ENCODE assay signal across 19 cellular contexts in genomic region chr10:114256822-114257221, GRCh38. TPM values are rescaled to one million over a fixed set of nuclear protein-coding genes. Genes with fewer than 3 reads are reported as not detected.
DNase-seq lines count a peak whose midpoint lies in the region; ATAC-seq and TF ChIP-seq lines count a peak whose summit lies in the region.
"Had no signal": no experiment of that assay in that cellular context is flagged by ENCODE, and none has a peak within 500 bp of the region (broad histone marks: within the 10 kb centered on the region; RNA-seq: fewer than 3 reads in every experiment).

No MANE protein-coding gene starts in this region.

- no peak overlapping the region for H2BK5ac ChIP-seq in mesendoderm (ENCODE audit: low read length)

- DNase-seq in EH (ENCODE audit: low read depth) (peak; percentile 39), LoVo (ENCODE audit: low spot score) (peak; percentile 24), fibroblast of pulmonary artery (ENCODE audit: low read depth) (peak; percentile 16), smooth muscle cell (lab: John Stamatoyannopoulos, UW; ENCODE audit: unreplicated experiment) (no peak), NCI-H2029 (lab: John Stamatoyannopoulos, UW) (no peak), GM23338 (ENCODE audit: low spot score) (no peak), mesendoderm (no peak)
- DNase-seq: Karpas-422; MM.1S; NCI-H1092; NCI-H146; NCI-H2081; NCI-H510A; NCI-H748 treated with DMSO at 0.1 percent for 48 hours; NK-92 treated with Interleukin-12 subunit alpha and Interleukin-12 subunit beta, amount 100 ng/mL, for 24 hours; SIG-M5 had no signal

- H2AFZ ChIP-seq in smooth muscle cell (ENCODE audit: low read depth) (no peak overlapping the region), GM23338 (no peak overlapping the region)

- no peaks in the 10 kb centered on the region for H3K79me1 ChIP-seq in mesendoderm (ENCODE audit: low read length)

- H3K9me3 Mint-ChIP-seq in GM23338 = peaks cover 21% of the 10 kb centered on the region
- H3K9me3 Mint-ChIP-seq: IgD-negative memory B cell had no signal

- H3K56ac ChIP-seq in mesendoderm (ENCODE audit: low read length) = no peak overlapping the region

- H3K9ac ChIP-seq in smooth muscle cell (ENCODE audit: low read depth) (no peak overlapping the region), mesendoderm (ENCODE audit: low read length) (no peak overlapping the region)

- H3K4ac ChIP-seq in mesendoderm (ENCODE audit: low read depth, low read length) = no peak overlapping the region

- peaks cover 10% of the 10 kb centered on the region for H3K4me1 ChIP-seq in smooth muscle cell (ENCODE audit: low read depth)
- peaks cover 6% of the 10 kb centered on the region; the same call in 1 of the 2 replicates for H3K4me1 ChIP-seq in GM23338 (ENCODE audit: insufficient read depth)
- H3K4me1 ChIP-seq in mesendoderm (ENCODE audit: control insufficient read depth, low read depth, low read length) = no peaks in the 10 kb centered on the region

- H3K27ac Mint-ChIP-seq in GM23338 = no peak overlapping the region

- no peak overlapping the region for H2AK5ac ChIP-seq in mesendoderm (ENCODE audit: low read length)

- H3F3A ChIP-seq in smooth muscle cell (ENCODE audit: low read depth) = peaks cover 17% of the 10 kb centered on the region
- no peaks in the 10 kb centered on the region for H3F3A ChIP-seq in GM23338 (replicated peaks; ENCODE audit: low read depth)

- no peak overlapping the region for H3K4me3 Mint-ChIP-seq in GM23338
- H3K4me3 Mint-ChIP-seq: IgD-negative memory B cell had no signal

- no peaks in the 10 kb centered on the region for H3K9me3 ChIP-seq in smooth muscle cell (replicated peaks; ENCODE audit: low read depth)

- H4K8ac ChIP-seq in mesendoderm (ENCODE audit: low read depth, low read length) = no peak overlapping the region

- H3K27me3 Mint-ChIP-seq in GM23338 (ENCODE audit: insufficient read depth, low read depth, poor library complexity) = peaks cover 20% of the 10 kb centered on the region

- H4K5ac ChIP-seq in mesendoderm (ENCODE audit: low read length) = no peak overlapping the region

- ATAC-seq in GM23338 = no peak

- no peak overlapping the region for H2BK15ac ChIP-seq in mesendoderm (replicated peaks; ENCODE audit: low read depth)

- H3K79me2 ChIP-seq in smooth muscle cell (ENCODE audit: low read depth) (no peaks in the 10 kb centered on the region), GM23338 (replicated peaks; ENCODE audit: insufficient read depth) (no peaks in the 10 kb centered on the region), mesendoderm (ENCODE audit: control insufficient read depth, insufficient read depth, low read length) (no peaks in the 10 kb centered on the region)

- no peak overlapping the region for H3K4me2 ChIP-seq in smooth muscle cell
- no peak overlapping the region for H3K4me2 ChIP-seq in GM23338
- no peak overlapping the region for H3K4me2 ChIP-seq in mesendoderm (ENCODE audit: low read length)

- no peaks in the 10 kb centered on the region; the same call in 1 of the 3 replicates for H3K4me1 Mint-ChIP-seq in GM23338

- H3K36me3 ChIP-seq in smooth muscle cell (ENCODE audit: low read depth) = no peaks in the 10 kb centered on the region
- no peaks in the 10 kb centered on the region for H3K36me3 ChIP-seq in GM23338 (ENCODE audit: insufficient read depth)
- no peaks in the 10 kb centered on the region for H3K36me3 ChIP-seq in mesendoderm (ENCODE audit: control insufficient read depth, insufficient read depth, low read length)

- WGBS in smooth muscle cell (ENCODE audit: low lambda C conversion rate) = 42% methylated on average over 3 of the region's 3 CpGs
- no CpG with 5 or more reads among the region's 3 CpGs for WGBS in mesendoderm (ENCODE audit: extremely low coverage, insufficient coverage, low lambda C conversion rate)

- no peaks in the 10 kb centered on the region for H3K9me2 ChIP-seq in GM23338 (ENCODE audit: insufficient read depth)

- H3K18ac ChIP-seq in mesendoderm (ENCODE audit: low read length) = no peak overlapping the region

- H2BK120ac ChIP-seq in mesendoderm (ENCODE audit: low read depth, low read length) = no peak overlapping the region

- H3K27ac ChIP-seq in smooth muscle cell (ENCODE audit: low read depth) = peak overlapping the region; percentile 26
- no peak overlapping the region for H3K27ac ChIP-seq in GM23338 (ENCODE audit: low read depth)
- H3K27ac ChIP-seq in mesendoderm (ENCODE audit: low read depth, low read length) = no peak overlapping the region
- H3K27ac ChIP-seq: C4-2B had no signal

- peaks cover 22% of the 10 kb centered on the region for H3K36me3 Mint-ChIP-seq in GM23338 (ENCODE audit: low read depth)
- H3K36me3 Mint-ChIP-seq: IgD-negative memory B cell had no signal

- H4K20me1 ChIP-seq in smooth muscle cell (ENCODE audit: low read depth) (no peaks in the 10 kb centered on the region), GM23338 (replicated peaks; ENCODE audit: insufficient read depth) (no peaks in the 10 kb centered on the region)

- H3K4me3 ChIP-seq in fibroblast of pulmonary artery (replicated peaks; ENCODE audit: low read depth, low read length) (no peak overlapping the region), smooth muscle cell (no peak overlapping the region), GM23338 (no peak overlapping the region), mesendoderm (ENCODE audit: low read length) (no peak overlapping the region)

- no peak for TF ChIP-seq CTCF in fibroblast of pulmonary artery (IDR thresholded peaks at IDR 0.05; ENCODE audit: low read length, missing control alignments)
- TF ChIP-seq CTCF in smooth muscle cell (IDR thresholded peaks at IDR 0.05; ENCODE audit: borderline replicate concordance, insufficient read depth, poor library complexity, severe bottlenecking) = no peak
- no peak for TF ChIP-seq CTCF in GM23338 (conservative IDR thresholded peaks at IDR 0.05; ENCODE audit: low read depth in 2 of 2)

- no peaks in the 10 kb centered on the region for H3K27me3 ChIP-seq in smooth muscle cell (ENCODE audit: low read depth)
- no peaks in the 10 kb centered on the region for H3K27me3 ChIP-seq in GM23338 (ENCODE audit: insufficient read depth)
- no peaks in the 10 kb centered on the region for H3K27me3 ChIP-seq in mesendoderm (ENCODE audit: insufficient read depth, low read length, poor library complexity)

- H3K23ac ChIP-seq in mesendoderm (ENCODE audit: low read length) = no peak overlapping the region

TF ChIP-seq in GM23338, 12 proteins besides CTCF, POLR2A, EP300 and RAD21 (continues in another document):
- TF ChIP-seq, protein P1, sequence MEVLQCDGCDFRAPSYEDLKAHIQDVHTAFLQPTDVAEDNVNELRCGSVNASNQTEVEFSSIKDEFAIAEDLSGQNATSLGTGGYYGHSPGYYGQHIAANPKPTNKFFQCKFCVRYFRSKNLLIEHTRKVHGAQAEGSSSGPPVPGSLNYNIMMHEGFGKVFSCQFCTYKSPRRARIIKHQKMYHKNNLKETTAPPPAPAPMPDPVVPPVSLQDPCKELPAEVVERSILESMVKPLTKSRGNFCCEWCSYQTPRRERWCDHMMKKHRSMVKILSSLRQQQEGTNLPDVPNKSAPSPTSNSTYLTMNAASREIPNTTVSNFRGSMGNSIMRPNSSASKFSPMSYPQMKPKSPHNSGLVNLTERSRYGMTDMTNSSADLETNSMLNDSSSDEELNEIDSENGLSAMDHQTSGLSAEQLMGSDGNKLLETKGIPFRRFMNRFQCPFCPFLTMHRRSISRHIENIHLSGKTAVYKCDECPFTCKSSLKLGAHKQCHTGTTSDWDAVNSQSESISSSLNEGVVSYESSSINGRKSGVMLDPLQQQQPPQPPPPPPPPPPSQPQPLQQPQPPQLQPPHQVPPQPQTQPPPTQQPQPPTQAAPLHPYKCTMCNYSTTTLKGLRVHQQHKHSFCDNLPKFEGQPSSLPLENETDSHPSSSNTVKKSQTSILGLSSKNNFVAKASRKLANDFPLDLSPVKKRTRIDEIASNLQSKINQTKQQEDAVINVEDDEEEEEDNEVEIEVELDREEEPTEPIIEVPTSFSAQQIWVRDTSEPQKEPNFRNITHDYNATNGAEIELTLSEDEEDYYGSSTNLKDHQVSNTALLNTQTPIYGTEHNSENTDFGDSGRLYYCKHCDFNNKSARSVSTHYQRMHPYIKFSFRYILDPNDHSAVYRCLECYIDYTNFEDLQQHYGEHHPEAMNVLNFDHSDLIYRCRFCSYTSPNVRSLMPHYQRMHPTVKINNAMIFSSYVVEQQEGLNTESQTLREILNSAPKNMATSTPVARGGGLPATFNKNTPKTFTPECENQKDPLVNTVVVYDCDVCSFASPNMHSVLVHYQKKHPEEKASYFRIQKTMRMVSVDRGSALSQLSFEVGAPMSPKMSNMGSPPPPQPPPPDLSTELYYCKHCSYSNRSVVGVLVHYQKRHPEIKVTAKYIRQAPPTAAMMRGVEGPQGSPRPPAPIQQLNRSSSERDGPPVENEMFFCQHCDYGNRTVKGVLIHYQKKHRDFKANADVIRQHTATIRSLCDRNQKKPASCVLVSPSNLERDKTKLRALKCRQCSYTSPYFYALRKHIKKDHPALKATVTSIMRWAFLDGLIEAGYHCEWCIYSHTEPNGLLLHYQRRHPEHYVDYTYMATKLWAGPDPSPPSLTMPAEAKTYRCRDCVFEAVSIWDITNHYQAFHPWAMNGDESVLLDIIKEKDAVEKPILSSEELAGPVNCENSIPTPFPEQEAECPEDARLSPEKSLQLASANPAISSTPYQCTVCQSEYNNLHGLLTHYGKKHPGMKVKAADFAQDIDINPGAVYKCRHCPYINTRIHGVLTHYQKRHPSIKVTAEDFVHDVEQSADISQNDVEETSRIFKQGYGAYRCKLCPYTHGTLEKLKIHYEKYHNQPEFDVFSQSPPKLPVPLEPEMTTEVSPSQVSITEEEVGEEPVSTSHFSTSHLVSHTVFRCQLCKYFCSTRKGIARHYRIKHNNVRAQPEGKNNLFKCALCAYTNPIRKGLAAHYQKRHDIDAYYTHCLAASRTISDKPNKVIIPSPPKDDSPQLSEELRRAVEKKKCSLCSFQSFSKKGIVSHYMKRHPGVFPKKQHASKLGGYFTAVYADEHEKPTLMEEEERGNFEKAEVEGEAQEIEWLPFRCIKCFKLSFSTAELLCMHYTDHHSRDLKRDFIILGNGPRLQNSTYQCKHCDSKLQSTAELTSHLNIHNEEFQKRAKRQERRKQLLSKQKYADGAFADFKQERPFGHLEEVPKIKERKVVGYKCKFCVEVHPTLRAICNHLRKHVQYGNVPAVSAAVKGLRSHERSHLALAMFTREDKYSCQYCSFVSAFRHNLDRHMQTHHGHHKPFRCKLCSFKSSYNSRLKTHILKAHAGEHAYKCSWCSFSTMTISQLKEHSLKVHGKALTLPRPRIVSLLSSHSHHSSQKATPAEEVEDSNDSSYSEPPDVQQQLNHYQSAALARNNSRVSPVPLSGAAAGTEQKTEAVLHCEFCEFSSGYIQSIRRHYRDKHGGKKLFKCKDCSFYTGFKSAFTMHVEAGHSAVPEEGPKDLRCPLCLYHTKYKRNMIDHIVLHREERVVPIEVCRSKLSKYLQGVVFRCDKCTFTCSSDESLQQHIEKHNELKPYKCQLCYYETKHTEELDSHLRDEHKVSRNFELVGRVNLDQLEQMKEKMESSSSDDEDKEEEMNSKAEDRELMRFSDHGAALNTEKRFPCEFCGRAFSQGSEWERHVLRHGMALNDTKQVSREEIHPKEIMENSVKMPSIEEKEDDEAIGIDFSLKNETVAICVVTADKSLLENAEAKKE (CRISPR knock-in tag; IDR thresholded peaks at IDR 0.05) = no peak

RNA-seq across cellular contexts. Expression of gene VWA2, which starts 17.8 kb away (rescaled TPM):
- total RNA-seq in smooth muscle cell = 0.36 TPM in 2 replicates
- polyA plus RNA-seq in smooth muscle cell (0.06 and 0.70 TPM in 2 replicates), GM23338 (2016; fragmentation: Nextera tagmentation; extraction: Ambion mirVana) (0.35 and 0.48 TPM in 2 replicates)
- 2.0 and 3.7 TPM in 2 replicates for total RNA-seq in GM23338 (2014; rRNA removed; shearing (Covaris generic))
- 0.65 TPM for polyA plus RNA-seq in mesendoderm (2013, experiment 1 of 2)
- 0.63 TPM for polyA plus RNA-seq in mesendoderm (2013, experiment 2 of 2)
- total RNA-seq: OCI-LY7 had no signal
- polyA plus RNA-seq: IgD-negative memory B cell had no signal

Comparison
In these comparisons a context has a peak if more than half of its experiments do, and no peak if none do; other contexts are left out.
1. DNase-seq: peak in EH (single experiment), LoVo (single experiment) and fibroblast of pulmonary artery (single experiment); none in smooth muscle cell (single experiment), NCI-H2029 (single experiment), GM23338 (single experiment) and mesendoderm (single experiment).